ENCODE assay signal across 27 cellular contexts in the genomic region with DNA sequence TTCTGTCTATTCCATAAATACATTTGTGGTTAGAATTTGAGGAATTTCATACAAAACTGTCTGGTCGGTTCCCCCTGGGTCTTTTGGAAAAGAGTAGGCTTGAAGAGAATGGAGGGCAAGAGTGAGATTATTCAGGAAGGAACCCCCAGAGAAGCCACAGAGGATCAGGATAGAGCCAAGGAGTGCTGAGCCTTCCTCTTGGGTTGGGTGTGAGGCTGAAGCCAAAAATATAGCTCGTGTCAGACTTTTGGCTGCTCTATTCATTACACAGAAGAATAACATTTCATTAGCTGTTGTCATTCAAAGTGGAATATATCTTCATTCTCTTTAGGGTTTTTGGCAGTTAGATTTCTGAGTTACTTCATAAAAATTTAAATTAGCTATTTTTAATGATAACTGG. TPM values are rescaled to one million over a fixed set of nuclear protein-coding genes. Genes with fewer than 3 reads are reported as not detected.
"Had no signal": no experiment of that assay in that cellular context is flagged by ENCODE, and none has a peak within 500 bp of the region (broad histone marks: within the 10 kb centered on the region; RNA-seq: fewer than 3 reads in every experiment).

No MANE protein-coding gene starts in this region.

- H3K36me3 ChIP-seq: esophagus muscularis mucosa, gastroesophageal sphincter, heart left ventricle, left lung, lower lobe of right lung had no signal

- H3K4me3 ChIP-seq: coronary artery, dorsolateral prefrontal cortex, esophagus muscularis mucosa, gastroesophageal sphincter, heart left ventricle, hepatocyte, left lung, lower lobe of right lung, mucosa of descending colon had no signal

- H3K4me1 Mint-ChIP-seq: immature natural killer cell, mesothelial cell of epicardium had no signal

- H3K79me2 ChIP-seq: hepatocyte had no signal

- H2AFZ ChIP-seq: hepatocyte had no signal

- H3K9me3 Mint-ChIP-seq: immature natural killer cell, mesothelial cell of epicardium had no signal

- H3K27ac Mint-ChIP-seq: immature natural killer cell, mesothelial cell of epicardium had no signal

- H3K4me1 ChIP-seq: esophagus muscularis mucosa, foreskin keratinocyte, gastroesophageal sphincter, heart left ventricle, left lung, lower lobe of right lung had no signal

- H3K27ac ChIP-seq: coronary artery, dorsolateral prefrontal cortex, esophagus muscularis mucosa, foreskin keratinocyte, gastroesophageal sphincter, heart left ventricle, hepatocyte, left lung, lower lobe of right lung had no signal

- H3K36me3 Mint-ChIP-seq: immature natural killer cell, mesothelial cell of epicardium had no signal

- DNase-seq: dermis blood vessel endothelial cell; dorsolateral prefrontal cortex; effector CD4-positive, alpha-beta T cell; effector memory CD4-positive, alpha-beta T cell; foreskin keratinocyte; heart left ventricle; hypothalamus; immature natural killer cell; islet precursor cell; kidney; left cardiac atrium; left lung; left ventricle myocardium superior; lower lobe of right lung; mesenchymal stem cell; mucosa of descending colon had no signal

- H3K9me3 ChIP-seq: esophagus muscularis mucosa, gastroesophageal sphincter, heart left ventricle, left lung, lower lobe of right lung, mucosa of descending colon had no signal

- H3K27me3 ChIP-seq: left lung had no signal

- H3K4me3 Mint-ChIP-seq: immature natural killer cell, mesothelial cell of epicardium had no signal

- H3K4me2 ChIP-seq: hepatocyte had no signal

- ATAC-seq: foreskin keratinocyte, gastroesophageal sphincter, left lung, left ventricle myocardium superior, lower lobe of right lung, mucosa of descending colon had no signal

- FAIRE-seq: colon, endothelial cell of umbilical vein, frontal cortex, kidney had no signal

RNA-seq across cellular contexts. Expression of a gene that starts 46.7 kb away (rescaled TPM):
- total RNA-seq: dermis blood vessel endothelial cell, endothelial cell of umbilical vein, epithelial cell of proximal tubule, fibroblast of villous mesenchyme, foreskin keratinocyte, lung microvascular endothelial cell had no signal
- polyA plus RNA-seq: endothelial cell of umbilical vein, foreskin keratinocyte, immature natural killer cell had no signal
